In the genomic region with DNA sequence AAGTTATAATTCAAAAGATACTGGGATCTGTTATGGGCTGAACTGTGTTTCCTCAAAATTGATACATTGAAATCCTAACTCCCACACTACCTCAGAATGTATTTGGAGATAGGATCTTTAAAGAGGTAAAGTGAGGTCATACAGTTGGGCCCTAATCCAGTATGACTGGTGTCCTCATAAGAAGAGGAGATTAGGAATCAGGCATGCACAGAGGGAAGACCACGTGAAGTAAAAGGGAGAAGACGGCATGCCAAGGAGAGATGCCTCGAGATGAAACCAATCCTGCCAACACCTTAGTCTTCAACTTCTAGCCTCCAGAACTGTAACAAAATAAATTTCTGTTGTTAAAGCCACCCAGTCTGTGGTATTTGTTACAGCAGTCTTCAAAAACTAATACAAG, we compare ENCODE assay signal across 30 cellular contexts. TPM values are rescaled to one million over a fixed set of nuclear protein-coding genes. Genes with fewer than 3 reads are reported as not detected.
"Had no signal": no experiment of that assay in that cellular context is flagged by ENCODE, and none has a peak within 500 bp of the region (broad histone marks: within the 10 kb centered on the region; RNA-seq: fewer than 3 reads in every experiment).

No MANE protein-coding gene starts in this region.

- H3K27me3 ChIP-seq: breast epithelium, esophagus muscularis mucosa, foreskin keratinocyte, right atrium auricular region, stomach, thyroid gland, upper lobe of left lung, vagina had no signal

- H3K36me3 Mint-ChIP-seq: activated naive CD4-positive, alpha-beta T cell treated with anti-CD3 and anti-CD28 coated beads, Interleukin-2, amount 50 U/mL, for 72 hours; natural killer cell; neural progenitor cell; stimulated activated memory B cell treated with anti-CD40 and anti-IgM and Interleukin-4, amounts not matched to agents 10 μg/mL and 1 μg/mL and 100 μg/mL, for 72 hours had no signal

- ATAC-seq: activated CD8-positive, alpha-beta T cell treated with anti-CD3 and anti-CD28 coated beads for 36 hours; activated naive CD4-positive, alpha-beta T cell treated with anti-CD3 and anti-CD28 coated beads, Interleukin-2, amount 50 U/mL, for 72 hours; activated T-cell treated with anti-CD3 and anti-CD28 coated beads, Interleukin-2, amount 50 U/mL, for 4 hours; activated T-helper 17 cell treated with anti-CD3 and anti-CD28 coated beads, Interleukin-2, amount 50 U/mL, for 72 hours; foreskin keratinocyte; left lung; lower lobe of right lung; natural killer cell had no signal

- H3K4me1 Mint-ChIP-seq: activated T-helper 17 cell treated with anti-CD3 and anti-CD28 coated beads, Interleukin-2, amount 50 U/mL, for 72 hours had no signal

- H3K9me3 Mint-ChIP-seq: activated B cell treated with CpG ODN at 0.5 μM for 24 hours; activated CD8-positive, alpha-beta T cell treated with anti-CD3 and anti-CD28 coated beads for 36 hours; activated naive CD4-positive, alpha-beta T cell treated with anti-CD3 and anti-CD28 coated beads, Interleukin-2, amount 50 U/mL, for 72 hours; activated T-cell treated with anti-CD3 and anti-CD28 coated beads, Interleukin-2, amount 50 U/mL, for 4 hours; activated T-helper 17 cell treated with anti-CD3 and anti-CD28 coated beads, Interleukin-2, amount 50 U/mL, for 72 hours; dendritic cell treated with granulocyte-macrophage colony-stimulating factor and Interleukin-4, amounts not matched to agents 40 ng/mL and 50 ng/mL, for 4 days; endodermal cell; natural killer cell; neural progenitor cell; stimulated activated memory B cell treated with anti-CD40 and anti-IgM and Interleukin-4, amounts not matched to agents 10 μg/mL and 1 μg/mL and 100 μg/mL, for 72 hours had no signal

- DNase-seq: activated B cell treated with CpG ODN at 0.5 μM for 24 hours; activated CD4-positive, alpha-beta T cell treated with anti-CD3 and anti-CD28 coated beads, Interleukin-2, amount 50 U/mL, for 1 hour; activated CD8-positive, alpha-beta T cell treated with anti-CD3 and anti-CD28 coated beads for 36 hours; activated naive CD4-positive, alpha-beta T cell; activated T-cell treated with anti-CD3 and anti-CD28 coated beads, Interleukin-2, amount 50 U/mL, for 4 hours; central memory CD4-positive, alpha-beta T cell; endodermal cell; foreskin keratinocyte; left lung; lower lobe of right lung; mesenchymal stem cell; natural killer cell; occipital lobe; stimulated activated CD4-positive, alpha-beta T cell treated with anti-CD3 and anti-CD28 coated beads, Interleukin-1b, Interleukin-23, amount 100 ng/mL, for 48 hours; stimulated activated CD4-positive, alpha-beta T cell treated with anti-CD3 and anti-CD28 coated beads, Interleukin-4, amount 100 ng/mL, for 4 hours; stimulated activated CD8-positive, alpha-beta memory T cell treated with anti-CD3 and anti-CD28 coated beads, Interleukin-4, amount 100 ng/mL, for 48 hours; stomach; thyroid gland; upper lobe of left lung had no signal

- H3K36me3 ChIP-seq: breast epithelium, left lung, lower lobe of right lung, neural progenitor cell, right atrium auricular region, stomach, thyroid gland, upper lobe of left lung, vagina had no signal

- H3K27ac ChIP-seq: breast epithelium, esophagus muscularis mucosa, foreskin keratinocyte, left lung, lower lobe of right lung, neural progenitor cell, parathyroid adenoma, right atrium auricular region, stomach, thyroid gland, upper lobe of left lung, vagina had no signal

- H3K4me1 ChIP-seq: foreskin keratinocyte, left lung, lower lobe of right lung, parathyroid adenoma, thyroid gland had no signal

- H3K27me3 Mint-ChIP-seq: activated T-helper 17 cell treated with anti-CD3 and anti-CD28 coated beads, Interleukin-2, amount 50 U/mL, for 72 hours; stimulated activated memory B cell treated with anti-CD40 and anti-IgM and Interleukin-4, amounts not matched to agents 10 μg/mL and 1 μg/mL and 100 μg/mL, for 72 hours had no signal

- H3K9me3 ChIP-seq: breast epithelium, esophagus muscularis mucosa, left lung, lower lobe of right lung, right atrium auricular region, stomach, thyroid gland, upper lobe of left lung, vagina had no signal

- H3K27ac Mint-ChIP-seq: activated B cell treated with CpG ODN at 0.5 μM for 24 hours; activated CD8-positive, alpha-beta T cell treated with anti-CD3 and anti-CD28 coated beads for 36 hours; activated naive CD4-positive, alpha-beta T cell treated with anti-CD3 and anti-CD28 coated beads, Interleukin-2, amount 50 U/mL, for 72 hours; activated T-helper 17 cell treated with anti-CD3 and anti-CD28 coated beads, Interleukin-2, amount 50 U/mL, for 72 hours; dendritic cell treated with granulocyte-macrophage colony-stimulating factor and Interleukin-4, amounts not matched to agents 40 ng/mL and 50 ng/mL, for 4 days; endodermal cell; natural killer cell; neural progenitor cell; stimulated activated memory B cell treated with anti-CD40 and anti-IgM and Interleukin-4, amounts not matched to agents 10 μg/mL and 1 μg/mL and 100 μg/mL, for 72 hours had no signal

- H3K4me3 Mint-ChIP-seq: activated B cell treated with CpG ODN at 0.5 μM for 24 hours; activated CD8-positive, alpha-beta T cell treated with anti-CD3 and anti-CD28 coated beads for 36 hours; activated T-cell treated with anti-CD3 and anti-CD28 coated beads, Interleukin-2, amount 50 U/mL, for 4 hours; dendritic cell treated with granulocyte-macrophage colony-stimulating factor and Interleukin-4, amounts not matched to agents 40 ng/mL and 50 ng/mL, for 4 days; endodermal cell; natural killer cell; neural progenitor cell; stimulated activated memory B cell treated with anti-CD40 and anti-IgM and Interleukin-4, amounts not matched to agents 10 μg/mL and 1 μg/mL and 100 μg/mL, for 72 hours had no signal

- H3K4me3 ChIP-seq: breast epithelium, esophagus muscularis mucosa, left lung, lower lobe of right lung, neural progenitor cell, right atrium auricular region, smooth muscle cell, stomach, thyroid gland, upper lobe of left lung, vagina had no signal

RNA-seq across cellular contexts. Expression of gene STEAP2, which starts 27.5 kb away (rescaled TPM):
- total RNA-seq: activated B cell treated with CpG ODN at 0.5 μM for 24 hours; activated CD8-positive, alpha-beta T cell treated with anti-CD3 and anti-CD28 coated beads for 36 hours; activated naive CD4-positive, alpha-beta T cell treated with anti-CD3 and anti-CD28 coated beads, Interleukin-2, amount 50 U/mL, for 72 hours had no signal
